Comparison of ENCODE assay signal across 8 cellular contexts in the genomic region with DNA sequence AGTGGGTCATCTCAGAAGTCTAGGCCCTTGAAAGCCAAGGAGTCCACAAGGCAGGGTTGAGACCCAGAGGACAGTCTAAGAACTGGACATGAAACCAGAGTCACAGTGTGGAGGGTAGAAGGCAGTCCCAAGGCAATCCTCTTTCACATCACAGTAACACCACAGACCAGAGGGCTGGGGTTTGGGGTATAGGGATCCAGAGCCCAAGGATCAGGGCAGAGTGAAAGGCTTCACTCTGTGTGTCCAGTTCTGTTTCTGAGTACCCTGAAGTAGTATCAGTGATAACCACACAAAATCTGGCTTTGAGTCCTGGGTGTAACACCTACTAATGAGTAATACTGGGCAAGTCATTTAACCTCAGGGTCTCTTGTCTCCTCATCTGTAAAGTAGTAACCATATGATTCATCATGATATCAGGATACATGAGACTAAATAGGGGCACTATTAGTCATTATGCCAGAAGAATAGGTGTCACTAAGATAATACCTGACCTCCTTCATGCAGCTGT.
DNase-seq lines count a peak whose midpoint lies in the region; ATAC-seq and TF ChIP-seq lines count a peak whose summit lies in the region.

No MANE protein-coding gene starts in this region.

- peaks cover 2% of the 10 kb centered on the region for H3K9me3 Mint-ChIP-seq in activated CD4-positive, alpha-beta T cell treated with anti-CD3 and anti-CD28 coated beads, Interleukin-2, amount 10 ng/mL, durations not matched to agents 7 days and 5 days

- in situ Hi-C loops in brain microvascular endothelial cell (cut with HindIII; ENCODE audit: low pct_ligation_motif_present, low sequenced_read_pairs) = no loop called here

- H3K27me3 Mint-ChIP-seq in activated CD4-positive, alpha-beta T cell treated with anti-CD3 and anti-CD28 coated beads, Interleukin-2, amount 10 ng/mL, durations not matched to agents 7 days and 5 days = no peaks in the 10 kb centered on the region

- H3K36me3 Mint-ChIP-seq in activated CD4-positive, alpha-beta T cell treated with anti-CD3 and anti-CD28 coated beads, Interleukin-2, amount 10 ng/mL, durations not matched to agents 7 days and 5 days (ENCODE audit: low read depth) = peaks cover 52% of the 10 kb centered on the region

- H3K27ac ChIP-seq in brain microvascular endothelial cell = no peak overlapping the region

- H3K27ac Mint-ChIP-seq in activated CD4-positive, alpha-beta T cell treated with anti-CD3 and anti-CD28 coated beads, Interleukin-2, amount 10 ng/mL, durations not matched to agents 7 days and 5 days = no peak overlapping the region

- DNase-seq in GM03348 (ENCODE audit: low spot score) (peak; percentile 11), brain microvascular endothelial cell (peak; percentile 55), NCI-H774 (lab: John Stamatoyannopoulos, UW) (no peak), NOMO-1 treated with DMSO at 0.1 percent for 48 hours (lab: John Stamatoyannopoulos, UW; ENCODE audit: unreplicated experiment) (no peak), NCI-H2227 (lab: John Stamatoyannopoulos, UW; ENCODE audit: unreplicated experiment) (no peak)
- no peak for DNase-seq in activated CD4-positive, alpha-beta T cell treated with anti-CD3 and anti-CD28 coated beads, Interleukin-2, amount 10 ng/mL, durations not matched to agents 7 days and 5 days

- ATAC-seq in GM19455 (IDR thresholded peaks at IDR 0.05; ENCODE audit: unreplicated experiment) = peak; percentile 93
- ATAC-seq in HG03196 (IDR thresholded peaks at IDR 0.05; ENCODE audit: unreplicated experiment) = peak; percentile 96

- H3K4me3 Mint-ChIP-seq in activated CD4-positive, alpha-beta T cell treated with anti-CD3 and anti-CD28 coated beads, Interleukin-2, amount 10 ng/mL, durations not matched to agents 7 days and 5 days = no peak overlapping the region

- H3K36me3 ChIP-seq in brain microvascular endothelial cell (replicated peaks) = no peaks in the 10 kb centered on the region

- no peaks in the 10 kb centered on the region for H3K27me3 ChIP-seq in brain microvascular endothelial cell (replicated peaks)

- H3K4me3 ChIP-seq in brain microvascular endothelial cell (ENCODE audit: low read depth, low read length) = no peak overlapping the region

- no peak for TF ChIP-seq CTCF in brain microvascular endothelial cell (IDR thresholded peaks at IDR 0.05; ENCODE audit: low read depth, low read length, missing control alignments)

- H3K4me1 Mint-ChIP-seq in activated CD4-positive, alpha-beta T cell treated with anti-CD3 and anti-CD28 coated beads, Interleukin-2, amount 10 ng/mL, durations not matched to agents 7 days and 5 days = peaks cover 5% of the 10 kb centered on the region

- CTCF ChIA-PET in activated CD4-positive, alpha-beta T cell treated with anti-CD3 and anti-CD28 coated beads, Interleukin-2, amount 10 ng/mL, durations not matched to agents 7 days and 5 days (lab: Charles Lee) = no interaction called here

- POLR2A ChIA-PET in activated CD4-positive, alpha-beta T cell treated with anti-CD3 and anti-CD28 coated beads, Interleukin-2, amount 10 ng/mL, durations not matched to agents 7 days and 5 days (lab: Charles Lee) = no interaction called here

Comparison
In these comparisons a context has a peak if more than half of its experiments do, and no peak if none do; other contexts are left out.
1. DNase-seq: peak in GM03348 (single experiment) and brain microvascular endothelial cell (single experiment); none in NCI-H774 (single experiment), NOMO-1 treated with DMSO at 0.1 percent for 48 hours (single experiment), NCI-H2227 (single experiment) and activated CD4-positive, alpha-beta T cell treated with anti-CD3 and anti-CD28 coated beads, Interleukin-2, amount 10 ng/mL, durations not matched to agents 7 days and 5 days (single experiment).